In genomic region chr17:6468051-6468790, GRCh38 we compare ENCODE assay signal across 20 cellular contexts. TPM values are rescaled to one million over a fixed set of nuclear protein-coding genes. Genes with fewer than 3 reads are reported as not detected.
A peak's percentile ranks its signal among the peaks of the same experiment; 100 is the strongest.
DNase-seq lines count a peak whose midpoint lies in the region; ATAC-seq, FAIRE-seq and TF ChIP-seq lines count a peak whose summit lies in the region.
"Had no signal": no experiment of that assay in that cellular context is flagged by ENCODE, and none has a peak within 500 bp of the region (broad histone marks: within the 10 kb centered on the region; RNA-seq: fewer than 3 reads in every experiment).

No MANE protein-coding gene starts in this region.

- H4K8ac ChIP-seq in H1 (ENCODE audit: extremely low read depth, insufficient read depth, low read length) (no peak overlapping the region), neuronal stem cell (ENCODE audit: low read depth, low read length) (no peak overlapping the region)

- H3K23ac ChIP-seq in H1 (ENCODE audit: insufficient read length) = no peak overlapping the region
- H3K23ac ChIP-seq in neuronal stem cell (ENCODE audit: low read depth, low read length, poor library complexity) = no peak overlapping the region

- H2BK20ac ChIP-seq in H1 (ENCODE audit: low read length) = no peak overlapping the region

- intact Hi-C loops in left ventricle myocardium superior (cut with micrococcal nuclease) = no loop called here
- intact Hi-C loops in Right ventricle myocardium superior (cut with DNase I) = no loop called here
- intact Hi-C loops in ascending aorta (cut with DNase I) = no loop called here

- no peak overlapping the region for H4K5ac ChIP-seq in H1 (ENCODE audit: insufficient read length, low read depth, low read length)

- H2AK5ac ChIP-seq in H1 (ENCODE audit: low read depth, low read length) = no peak overlapping the region
- H2AK5ac ChIP-seq in neuronal stem cell (ENCODE audit: low read depth, low read length) = peak overlapping the region; percentile 82

- H3K27ac ChIP-seq in H1 (ENCODE audit: low read depth, low read length) (no peak overlapping the region), neuronal stem cell (replicated peaks; ENCODE audit: low read length) (no peak overlapping the region), ascending aorta (no peak overlapping the region)
- H3K27ac ChIP-seq: 22Rv1, A549, C4-2B, HL-60 had no signal

- H3K9ac ChIP-seq in H1 (replicated peaks in 1 of 4; ENCODE audit: extremely low read depth in 1 of 4, low read depth in 3 of 4, low read length in 3 of 4) (no peak overlapping the region), neuronal stem cell (ENCODE audit: low read depth, low read length, poor library complexity) (no peak overlapping the region)

- H3K4me1 ChIP-seq in H1 (replicated peaks in 1 of 4; ENCODE audit: control insufficient read depth in 3 of 4, insufficient read depth in 4 of 4, low read length in 3 of 4) (peaks cover 0 to 13% (median 8%) of the 10 kb centered on the region in 4 experiments; a peak in 4 of 7 replicates), neuronal stem cell (ENCODE audit: control insufficient read depth in 2 of 2, insufficient read depth in 1 of 2, low read depth in 1 of 2, low read length in 2 of 2) (peaks cover 4 to 21% of the 10 kb centered on the region in 2 donors), ascending aorta (no peaks in the 10 kb centered on the region)

- H2BK15ac ChIP-seq in H1 (ENCODE audit: low read length) (no peak overlapping the region), neuronal stem cell (ENCODE audit: low read length) (peak overlapping the region; percentile 56)

- no peak overlapping the region for H2BK5ac ChIP-seq in H1 (ENCODE audit: low read depth, low read length)
- H2BK5ac ChIP-seq in neuronal stem cell (ENCODE audit: low read length) = peak overlapping the region; percentile 59

- H4K91ac ChIP-seq in H1 (replicated peaks; ENCODE audit: insufficient read length, low read length) (peak overlapping the region; percentile 0), neuronal stem cell (ENCODE audit: low read depth, low read length, poor library complexity) (no peak overlapping the region)

- H2AFZ ChIP-seq in H1 (ENCODE audit: low read length) (no peak overlapping the region), neuronal stem cell (ENCODE audit: low read length) (no peak overlapping the region)

- no peak overlapping the region for H3K4ac ChIP-seq in H1 (replicated peaks; ENCODE audit: insufficient read length, low read depth, low read length)
- H3K4ac ChIP-seq in neuronal stem cell (ENCODE audit: low read length) = no peak overlapping the region

- H3K9me3 ChIP-seq in H1 (ENCODE audit: insufficient read depth in 2 of 2, low read depth in 1 of 2, low read length in 1 of 2) (no peaks in the 10 kb centered on the region), neuronal stem cell (replicated peaks in 1 of 2; ENCODE audit: control insufficient read depth in 2 of 2, insufficient read depth in 1 of 2, low read depth in 1 of 2, low read length in 2 of 2) (peaks cover 0 to 5% of the 10 kb centered on the region in 2 donors), ascending aorta (peaks cover 0 to 3% of the 10 kb centered on the region in 2 donors)
- H3K9me3 ChIP-seq: HAP-1 had no signal

- H3K79me1 ChIP-seq in H1 (ENCODE audit: low read depth, low read length) (no peaks in the 10 kb centered on the region), neuronal stem cell (ENCODE audit: low read depth, low read length) (no peaks in the 10 kb centered on the region)

- H3K56ac ChIP-seq in H1 (replicated peaks; ENCODE audit: insufficient read length, low read depth, low read length) = no peak overlapping the region

- no peak overlapping the region for H3K18ac ChIP-seq in H1 (ENCODE audit: extremely low read depth, low read length)
- H3K18ac ChIP-seq in neuronal stem cell (ENCODE audit: low read length) = peak overlapping the region; percentile 73

- DNase-seq in left ventricle myocardium superior = peak; percentile 9
- DNase-seq in Right ventricle myocardium superior = no peak
- no peak for DNase-seq in H1 (ENCODE audit: low read depth in 1 of 2, low spot score in 2 of 2)
- DNase-seq in neuronal stem cell (ENCODE audit: low spot score) = no peak
- DNase-seq in NCI-H524 treated with DMSO at 0.1 percent for 48 hours (lab: John Stamatoyannopoulos, UW) = no peak
- no peak for DNase-seq in ascending aorta (ENCODE audit: low spot score in 2 of 2)
- DNase-seq: AML-193; CD4-positive, alpha-beta memory T cell; DMS79 treated with DMSO at 0.1 percent for 48 hours had no signal

- H4K20me1 ChIP-seq in H1 (replicated peaks in 1 of 2; ENCODE audit: control insufficient read depth in 1 of 2, insufficient read depth in 2 of 2, low read length in 2 of 2) = no peaks in the 10 kb centered on the region

- ATAC-seq in left ventricle myocardium superior (no peak), Right ventricle myocardium superior (ENCODE audit: poor library complexity) (no peak), HG02759 (IDR thresholded peaks at IDR 0.05; ENCODE audit: unreplicated experiment) (no peak)
- ATAC-seq: A549, GM12878 had no signal

- no peaks in the 10 kb centered on the region for H3K79me2 ChIP-seq in H1 (ENCODE audit: control insufficient read depth in 1 of 2, insufficient read depth in 2 of 2, low read length in 2 of 2)

- H3K27me3 ChIP-seq in H1 (replicated peaks in 1 of 4; ENCODE audit: control insufficient read depth in 3 of 4, extremely low read depth in 1 of 4, insufficient read depth in 3 of 4, low read length in 3 of 4) (no peaks in the 10 kb centered on the region), neuronal stem cell (ENCODE audit: control insufficient read depth in 3 of 3, insufficient read depth in 3 of 3, low read depth in 1 of 3, low read length in 3 of 3) (no peaks in the 10 kb centered on the region), ascending aorta (no peaks in the 10 kb centered on the region)

- H2BK120ac ChIP-seq in H1 (replicated peaks; ENCODE audit: low read depth, low read length) = no peak overlapping the region
- peak overlapping the region; percentile 68 for H2BK120ac ChIP-seq in neuronal stem cell (ENCODE audit: low read depth, low read length)

- TF ChIP-seq RAD21 in H1 (IDR thresholded peaks at IDR 0.05 in 1 of 2, conservative IDR thresholded peaks at IDR 0.05 in 1 of 2; ENCODE audit: low read depth in 2 of 2, low read length in 2 of 2) = no peak

- POLR2A ChIA-PET in H1 (lab: Charles Lee; ENCODE audit: partially characterized antibody) = interaction anchor here (1.4 kb wide), 1 partner anchor 23 kb away, joined by 5 read pairs; no protein-coding TSS in a partner anchor

- H3K14ac ChIP-seq in H1 (ENCODE audit: insufficient read length) (no peak overlapping the region), neuronal stem cell (ENCODE audit: low read length) (peak overlapping the region; percentile 3)

- TF ChIP-seq CTCF in H1 (IDR thresholded peaks at IDR 0.05; ENCODE audit: control extremely low read depth in 1 of 3, insufficient read depth in 1 of 3, low read depth in 1 of 3, low read length in 3 of 3) (no peak), ascending aorta (IDR thresholded peaks at IDR 0.05) (no peak)

- TF ChIP-seq POLR2A in H1 (IDR thresholded peaks at IDR 0.05; ENCODE audit: control extremely low read depth in 1 of 2, low read depth in 2 of 2, low read length in 2 of 2) = no peak

- H2BK12ac ChIP-seq in H1 (ENCODE audit: low read depth, low read length) (no peak overlapping the region), neuronal stem cell (ENCODE audit: low read length) (peak overlapping the region; percentile 88)

- TF ChIP-seq EP300 in H1 (IDR thresholded peaks at IDR 0.05; ENCODE audit: borderline replicate concordance in 1 of 2, low read depth in 2 of 2, low read length in 2 of 2) = no peak

- FAIRE-seq in H1 (lab: Jason Lieb, UNC) = no peak
- FAIRE-seq: A549, GM12878, GM19239 had no signal

- CTCF ChIA-PET in H1 (lab: Charles Lee; ENCODE audit: partially characterized antibody) = interaction anchor here (0.7 to 2.0 kb wide), 4 partner anchors 11 to 80 kb away, joined by 3 to 10 read pairs (median 3); no protein-coding TSS in a partner anchor

- no peaks in the 10 kb centered on the region for H3K23me2 ChIP-seq in H1 (ENCODE audit: low read depth, low read length)

- H3K36me3 ChIP-seq in H1 (ENCODE audit: control insufficient read depth in 2 of 4, insufficient read depth in 4 of 4, low read length in 3 of 4) (no peaks in the 10 kb centered on the region), neuronal stem cell (replicated peaks in 1 of 2; ENCODE audit: control insufficient read depth in 2 of 2, insufficient read depth in 2 of 2, low read length in 2 of 2) (no peaks in the 10 kb centered on the region), ascending aorta (no peaks in the 10 kb centered on the region)
- H3K36me3 ChIP-seq: HAP-1 had no signal

- WGBS in H1 (ENCODE audit: extremely low coverage in 1 of 2, insufficient coverage in 1 of 2, insufficient read length in 1 of 2, insufficient replicate concordance in 2 of 2, low coverage in 1 of 2, low lambda C conversion rate in 2 of 2, missing lambda C conversion rate in 1 of 2), 2 experiments = 90% methylated on average over 21 of the region's 23 CpGs; no CpG with 5 or more reads in 1 of the 2 experiments
- no CpG with 5 or more reads among the region's 23 CpGs for WGBS in neuronal stem cell (ENCODE audit: extremely low coverage in 2 of 2, insufficient read length in 2 of 2, insufficient replicate concordance in 1 of 2), 2 donors

- no peak overlapping the region for H3K4me3 ChIP-seq in H1 (ENCODE audit: extremely low read depth in 1 of 4, insufficient read depth in 2 of 4, low read depth in 3 of 4, low read length in 4 of 4)
- H3K4me3 ChIP-seq in neuronal stem cell (ENCODE audit: low read length in 2 of 2) = no peak overlapping the region
- H3K4me3 ChIP-seq in ascending aorta = no peak overlapping the region
- H3K4me3 ChIP-seq: A549, GM12878, HAP-1 had no signal

- H3K4me2 ChIP-seq in H1 (ENCODE audit: insufficient read depth in 1 of 2, low read depth in 2 of 2, low read length in 2 of 2) = no peak overlapping the region
- H3K4me2 ChIP-seq in neuronal stem cell (ENCODE audit: insufficient read depth, low read length, poor library complexity, severe bottlenecking) = no peak overlapping the region
- H3K4me2 ChIP-seq: A549 had no signal

RNA-seq across cellular contexts. Expression of gene PIMREG, which starts 24.0 kb away (rescaled TPM):
- total RNA-seq in left ventricle myocardium superior (not detected), Right ventricle myocardium superior (0.59 TPM), ascending aorta (not detected)
- 133 and 143 TPM in 2 replicates for total RNA-seq in H1 (2021; fragmentation: NEBNext Ultra II Directional; extraction: Animal tissue kit (Norgen Biotek cat#: 25700))
- 126 and 148 TPM in 2 replicates for polyA plus RNA-seq in H1 (2011; rRNA removed)
- polyA plus RNA-seq in H1 (2011; cell fraction: cytosol; rRNA removed) = 154 TPM
- 223 TPM for polyA plus RNA-seq in H1 (2011; cell fraction: nucleus; rRNA removed)
- polyA plus RNA-seq in H1 (2012, experiment 1 of 2) = 83.9 to 119 TPM (median 107 TPM) in 4 replicates
- polyA plus RNA-seq in H1 (2012, experiment 2 of 2) = 116 TPM
- 64.4 TPM for polyA plus RNA-seq in H1 (2013, experiment 1 of 2)
- polyA plus RNA-seq in H1 (2013, experiment 2 of 2) = 62.7 TPM
- polyA minus RNA-seq in H1 (2011; rRNA and poly(A)+ RNA removed) = 55.3 and 66.3 TPM in 2 replicates
- polyA minus RNA-seq in H1 (2011; cell fraction: cytosol; rRNA and poly(A)+ RNA removed) = 56.3 TPM
- 68.8 TPM for polyA minus RNA-seq in H1 (2011; cell fraction: nucleus; rRNA and poly(A)+ RNA removed)
- polyA plus RNA-seq in neuronal stem cell (2013, experiment 1 of 2) = 103 TPM
- 98.6 TPM for polyA plus RNA-seq in neuronal stem cell (2013, experiment 2 of 2)
- total RNA-seq: CD4-positive, alpha-beta memory T cell had no signal
- polyA plus RNA-seq: CD4-positive, alpha-beta memory T cell had no signal

RNA-seq across cellular contexts. Expression of gene AIPL1, which starts 33.3 kb away (rescaled TPM):
- total RNA-seq in left ventricle myocardium superior (not detected), Right ventricle myocardium superior (not detected), ascending aorta (not detected)
- total RNA-seq in H1 (2021; fragmentation: NEBNext Ultra II Directional; extraction: Animal tissue kit (Norgen Biotek cat#: 25700)) = 0.71 TPM in 1 of 2 replicates, not detected in the other
- polyA plus RNA-seq in H1 (2011; rRNA removed) = 0.56 and 0.89 TPM in 2 replicates
- polyA plus RNA-seq in H1 (2011; cell fraction: cytosol; rRNA removed) = 1.6 TPM
- 0.78 TPM for polyA plus RNA-seq in H1 (2011; cell fraction: nucleus; rRNA removed)
- polyA plus RNA-seq in H1 (2012, experiment 1 of 2) = 0.22 to 0.55 TPM (median 0.40 TPM) in 4 replicates
- polyA plus RNA-seq in H1 (2012, experiment 2 of 2) = 0.09 TPM
- polyA plus RNA-seq in H1 (2013, experiment 1 of 2) = 0.14 TPM
- polyA plus RNA-seq in H1 (2013, experiment 2 of 2) = 0.29 TPM
- 0.20 and 0.22 TPM in 2 replicates for polyA minus RNA-seq in H1 (2011; rRNA and poly(A)+ RNA removed)
- polyA minus RNA-seq in H1 (2011; cell fraction: cytosol; rRNA and poly(A)+ RNA removed) = not detected
- polyA minus RNA-seq in H1 (2011; cell fraction: nucleus; rRNA and poly(A)+ RNA removed) = not detected
- polyA plus RNA-seq in neuronal stem cell (2013, experiment 1 of 2) = 0.26 TPM
- 0.35 TPM for polyA plus RNA-seq in neuronal stem cell (2013, experiment 2 of 2)
- total RNA-seq: CD4-positive, alpha-beta memory T cell; GM12878; H4; HT1080 had no signal
- polyA plus RNA-seq: A549; BJ; CD4-positive, alpha-beta memory T cell; GM12878 had no signal

Comparison
In these comparisons a context has a peak if more than half of its experiments do, and no peak if none do; other contexts are left out.
1. RNA of gene PIMREG, which starts 24.0 kb away (total RNA-seq): 133 to 143 TPM in H1; 0.59 TPM in Right ventricle myocardium superior (single experiment), not detected in left ventricle myocardium superior (single experiment) and not detected in ascending aorta (single experiment); every median in the first group is over 10 times any median in the second.